Comparison of ENCODE assay signal across 1 cellular context in genomic region chr7:16098585-16099179, GRCh38.
TF ChIP-seq lines count a peak whose summit lies in the region.

No MANE protein-coding gene starts in this region.

TF ChIP-seq in GM12878, 131 proteins besides CTCF, POLR2A, EP300 and RAD21 (continued from another document):
- no peak for TF ChIP-seq NFYA (IDR thresholded peaks at IDR 0.05; ENCODE audit: borderline replicate concordance, low read depth, low read length)
- TF ChIP-seq TCF12 (IDR thresholded peaks at IDR 0.05; ENCODE audit: low read depth, low read length): no peak
